Comparison of ENCODE assay signal across 2 cellular contexts in the genomic region with DNA sequence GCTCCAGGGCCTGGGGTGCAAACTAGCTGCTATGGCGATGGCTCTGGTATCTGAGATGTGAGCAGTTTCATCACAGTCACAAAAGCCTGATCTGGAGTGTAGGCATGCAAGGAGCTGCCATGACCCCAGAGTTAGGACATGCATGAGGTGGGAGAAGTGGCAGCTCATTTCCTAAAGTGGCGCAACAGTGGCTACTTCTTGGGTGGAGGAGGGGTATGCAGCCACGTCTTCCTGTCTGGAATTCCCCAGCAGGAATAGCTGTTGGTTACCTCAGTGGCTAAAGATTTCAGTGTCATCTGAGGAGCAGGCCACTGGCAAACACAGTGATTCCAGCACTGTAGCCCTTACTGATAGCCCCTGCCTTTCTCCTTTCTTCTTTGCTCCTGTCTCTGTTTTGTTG.
TF ChIP-seq lines count a peak whose summit lies in the region.

No MANE protein-coding gene starts in this region.

TF ChIP-seq in SK-N-SH, 30 proteins besides CTCF, POLR2A, EP300 and RAD21 (continued from another document):
- TF ChIP-seq, protein P1, sequence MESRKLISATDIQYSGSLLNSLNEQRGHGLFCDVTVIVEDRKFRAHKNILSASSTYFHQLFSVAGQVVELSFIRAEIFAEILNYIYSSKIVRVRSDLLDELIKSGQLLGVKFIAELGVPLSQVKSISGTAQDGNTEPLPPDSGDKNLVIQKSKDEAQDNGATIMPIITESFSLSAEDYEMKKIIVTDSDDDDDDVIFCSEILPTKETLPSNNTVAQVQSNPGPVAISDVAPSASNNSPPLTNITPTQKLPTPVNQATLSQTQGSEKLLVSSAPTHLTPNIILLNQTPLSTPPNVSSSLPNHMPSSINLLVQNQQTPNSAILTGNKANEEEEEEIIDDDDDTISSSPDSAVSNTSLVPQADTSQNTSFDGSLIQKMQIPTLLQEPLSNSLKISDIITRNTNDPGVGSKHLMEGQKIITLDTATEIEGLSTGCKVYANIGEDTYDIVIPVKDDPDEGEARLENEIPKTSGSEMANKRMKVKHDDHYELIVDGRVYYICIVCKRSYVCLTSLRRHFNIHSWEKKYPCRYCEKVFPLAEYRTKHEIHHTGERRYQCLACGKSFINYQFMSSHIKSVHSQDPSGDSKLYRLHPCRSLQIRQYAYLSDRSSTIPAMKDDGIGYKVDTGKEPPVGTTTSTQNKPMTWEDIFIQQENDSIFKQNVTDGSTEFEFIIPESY (IDR thresholded peaks at IDR 0.05; ENCODE audit: borderline replicate concordance, low read depth): no peak
- no peak for TF ChIP-seq FOSL2 (IDR thresholded peaks at IDR 0.05; ENCODE audit: borderline replicate concordance, low read depth)

TF ChIP-seq in SK-N-SH treated with all-trans-retinoic acid at 6 μM for 48 hours, 23 proteins besides CTCF, POLR2A, EP300 and RAD21 (continued from another document):
- no peak for TF ChIP-seq ARNTL (CRISPR knock-in tag; IDR thresholded peaks at IDR 0.05; ENCODE audit: borderline replicate concordance, low read depth)
- TF ChIP-seq ZFP3 (CRISPR knock-in tag; IDR thresholded peaks at IDR 0.05): no peak
- no peak for TF ChIP-seq ZNF8 (CRISPR knock-in tag; IDR thresholded peaks at IDR 0.05)
- TF ChIP-seq, protein P2, sequence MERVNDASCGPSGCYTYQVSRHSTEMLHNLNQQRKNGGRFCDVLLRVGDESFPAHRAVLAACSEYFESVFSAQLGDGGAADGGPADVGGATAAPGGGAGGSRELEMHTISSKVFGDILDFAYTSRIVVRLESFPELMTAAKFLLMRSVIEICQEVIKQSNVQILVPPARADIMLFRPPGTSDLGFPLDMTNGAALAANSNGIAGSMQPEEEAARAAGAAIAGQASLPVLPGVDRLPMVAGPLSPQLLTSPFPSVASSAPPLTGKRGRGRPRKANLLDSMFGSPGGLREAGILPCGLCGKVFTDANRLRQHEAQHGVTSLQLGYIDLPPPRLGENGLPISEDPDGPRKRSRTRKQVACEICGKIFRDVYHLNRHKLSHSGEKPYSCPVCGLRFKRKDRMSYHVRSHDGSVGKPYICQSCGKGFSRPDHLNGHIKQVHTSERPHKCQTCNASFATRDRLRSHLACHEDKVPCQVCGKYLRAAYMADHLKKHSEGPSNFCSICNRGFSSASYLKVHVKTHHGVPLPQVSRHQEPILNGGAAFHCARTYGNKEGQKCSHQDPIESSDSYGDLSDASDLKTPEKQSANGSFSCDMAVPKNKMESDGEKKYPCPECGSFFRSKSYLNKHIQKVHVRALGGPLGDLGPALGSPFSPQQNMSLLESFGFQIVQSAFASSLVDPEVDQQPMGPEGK (CRISPR knock-in tag; IDR thresholded peaks at IDR 0.05; ENCODE audit: borderline replicate concordance): no peak
- TF ChIP-seq ESRRG (CRISPR knock-in tag; IDR thresholded peaks at IDR 0.05): no peak
- no peak for TF ChIP-seq SNAI2 (CRISPR knock-in tag; IDR thresholded peaks at IDR 0.05)
- TF ChIP-seq CSDC2 (CRISPR knock-in tag; IDR thresholded peaks at IDR 0.05): no peak
- TF ChIP-seq GLIS3 (CRISPR knock-in tag; IDR thresholded peaks at IDR 0.05): no peak
- TF ChIP-seq ISL1 (CRISPR knock-in tag; IDR thresholded peaks at IDR 0.05): no peak
- no peak for TF ChIP-seq RARB (CRISPR knock-in tag; IDR thresholded peaks at IDR 0.05)
